In genomic region chr4:175953960-175954521, GRCh38 we compare ENCODE assay signal across 10 cellular contexts.
DNase-seq lines count a peak whose midpoint lies in the region; ATAC-seq, FAIRE-seq and TF ChIP-seq lines count a peak whose summit lies in the region.
"Had no signal": no experiment of that assay in that cellular context is flagged by ENCODE, and none has a peak within 500 bp of the region (broad histone marks: within the 10 kb centered on the region; RNA-seq: fewer than 3 reads in every experiment).

No MANE protein-coding gene starts in this region.

- no peak for FAIRE-seq in H54 (lab: Jason Lieb, UNC)

- H3K4me3 ChIP-seq in AG09309 (ENCODE audit: control insufficient read depth, low read depth, low read length) (no peak overlapping the region), OCI-LY7 (ENCODE audit: low read depth, low read length, poor library complexity, severe bottlenecking) (peak overlapping the region; percentile 29)

- H3K4me3 Mint-ChIP-seq in activated CD8-positive, alpha-beta T cell treated with anti-CD3 and anti-CD28 coated beads, Interleukin-2, amount 10 ng/mL, durations not matched to agents 7 days and 5 days: no peak overlapping the region

- peaks cover 14% of the 10 kb centered on the region for H3K4me1 ChIP-seq in OCI-LY7 (ENCODE audit: insufficient read depth, low read length, poor library complexity, severe bottlenecking)

- DNase-seq in AG09309 (ENCODE audit: low read depth) (no peak), OCI-LY7 (ENCODE audit: low spot score) (peak; percentile 73), H54 (ENCODE audit: insufficient read length, low spot score) (no peak), dermis blood vessel endothelial cell (no peak)
- DNase-seq in stimulated activated CD4-positive, alpha-beta T cell treated with anti-CD3 and anti-CD28 coated beads, Interleukin-1b, Interleukin-23, amount 100 ng/mL, for 48 hours: no peak
- DNase-seq in activated CD8-positive, alpha-beta T cell treated with anti-CD3 and anti-CD28 coated beads, Interleukin-2, amount 10 ng/mL, durations not matched to agents 7 days and 5 days: no peak
- DNase-seq: amniotic stem cell; NK-92 treated with Interleukin-12 subunit alpha and Interleukin-12 subunit beta, amount 100 ng/mL, for 24 hours had no signal

- CTCF ChIA-PET in OCI-LY7 (lab: Charles Lee; ENCODE audit: unreplicated experiment): interaction anchor here (0.5 kb wide), 1 partner anchor 53 kb away, joined by 3 read pairs; no protein-coding TSS in a partner anchor
- CTCF ChIA-PET in activated CD8-positive, alpha-beta T cell treated with anti-CD3 and anti-CD28 coated beads, Interleukin-2, amount 10 ng/mL, durations not matched to agents 7 days and 5 days (lab: Charles Lee): no interaction called here

- H4K20me1 ChIP-seq in OCI-LY7 (ENCODE audit: insufficient read depth, low read length): no peaks in the 10 kb centered on the region

- H3K4me2 ChIP-seq in OCI-LY7 (ENCODE audit: low read length): peak overlapping the region; percentile 22

- TF ChIP-seq CTCF in AG09309 (IDR thresholded peaks at IDR 0.05; ENCODE audit: control insufficient read depth, insufficient read depth, low read depth, low read length, missing control alignments): peak; percentile 6
- peak; percentile 76 for TF ChIP-seq CTCF in OCI-LY7 (conservative IDR thresholded peaks at IDR 0.05; ENCODE audit: low read length)

- ATAC-seq in GM18907 (IDR thresholded peaks at IDR 0.05; ENCODE audit: unreplicated experiment) (peak; percentile 95), HG02884 (IDR thresholded peaks at IDR 0.05; ENCODE audit: unreplicated experiment) (peak; percentile 87)
- no peak for ATAC-seq in activated CD8-positive, alpha-beta T cell treated with anti-CD3 and anti-CD28 coated beads, Interleukin-2, amount 10 ng/mL, durations not matched to agents 7 days and 5 days

- no peaks in the 10 kb centered on the region for H3K9me2 ChIP-seq in OCI-LY7 (ENCODE audit: insufficient read depth, low read length)

- H3K9me3 ChIP-seq in OCI-LY7 (ENCODE audit: low read length): peaks cover 7% of the 10 kb centered on the region; the same call in 1 of the 2 replicates

- H3K27me3 Mint-ChIP-seq in activated CD8-positive, alpha-beta T cell treated with anti-CD3 and anti-CD28 coated beads, Interleukin-2, amount 10 ng/mL, durations not matched to agents 7 days and 5 days (ENCODE audit: low read depth): no peaks in the 10 kb centered on the region

- H3K27ac Mint-ChIP-seq in activated CD8-positive, alpha-beta T cell treated with anti-CD3 and anti-CD28 coated beads, Interleukin-2, amount 10 ng/mL, durations not matched to agents 7 days and 5 days: no peak overlapping the region

- no peaks in the 10 kb centered on the region for H3K4me1 Mint-ChIP-seq in activated CD8-positive, alpha-beta T cell treated with anti-CD3 and anti-CD28 coated beads, Interleukin-2, amount 10 ng/mL, durations not matched to agents 7 days and 5 days (ENCODE audit: low read depth)

- TF ChIP-seq POLR2A in H54 (IDR thresholded peaks at IDR 0.05; ENCODE audit: low read depth, low read length): no peak

- 0 out of 2 replicates have a peak, but pooled peaks cover 6% of the 10 kb centered on the region for H3K36me3 ChIP-seq in OCI-LY7 (ENCODE audit: insufficient read depth, low read length)

- POLR2A ChIA-PET in OCI-LY7 (lab: Charles Lee): interaction anchor here (0.7 to 1.3 kb wide), 4 partner anchors 11 to 378 kb away, joined by 3 to 4 read pairs (median 4); no protein-coding TSS in a partner anchor
- POLR2A ChIA-PET in activated CD8-positive, alpha-beta T cell treated with anti-CD3 and anti-CD28 coated beads, Interleukin-2, amount 10 ng/mL, durations not matched to agents 7 days and 5 days (lab: Charles Lee): no interaction called here

- H3K9me3 Mint-ChIP-seq in activated CD8-positive, alpha-beta T cell treated with anti-CD3 and anti-CD28 coated beads, Interleukin-2, amount 10 ng/mL, durations not matched to agents 7 days and 5 days (ENCODE audit: insufficient read depth): no peaks in the 10 kb centered on the region

- intact Hi-C loops in OCI-LY7 (cut with micrococcal nuclease; ENCODE audit: unreplicated experiment): loop anchor here (2.0 kb wide), 1 partner anchor 101 kb away; no protein-coding TSS in a partner anchor

- no peaks in the 10 kb centered on the region for H3K79me2 ChIP-seq in OCI-LY7 (ENCODE audit: insufficient read depth, low read depth, low read length)

- peak overlapping the region; percentile 68; the same call in 1 of the 2 replicates for H2AFZ ChIP-seq in OCI-LY7 (ENCODE audit: low read length)

- no peaks in the 10 kb centered on the region for H3K36me3 Mint-ChIP-seq in activated CD8-positive, alpha-beta T cell treated with anti-CD3 and anti-CD28 coated beads, Interleukin-2, amount 10 ng/mL, durations not matched to agents 7 days and 5 days (ENCODE audit: low read depth)

- H3K27ac ChIP-seq in OCI-LY7 (ENCODE audit: low read depth, low read length, poor library complexity, severe bottlenecking): peak overlapping the region; percentile 48

- no TSS peak for BruUV-seq in OCI-LY7 (replicated peaks; lab: Mats Ljungman, UMichigan)
